Comparison of ENCODE assay signal across 1 cellular context in the genomic region with DNA sequence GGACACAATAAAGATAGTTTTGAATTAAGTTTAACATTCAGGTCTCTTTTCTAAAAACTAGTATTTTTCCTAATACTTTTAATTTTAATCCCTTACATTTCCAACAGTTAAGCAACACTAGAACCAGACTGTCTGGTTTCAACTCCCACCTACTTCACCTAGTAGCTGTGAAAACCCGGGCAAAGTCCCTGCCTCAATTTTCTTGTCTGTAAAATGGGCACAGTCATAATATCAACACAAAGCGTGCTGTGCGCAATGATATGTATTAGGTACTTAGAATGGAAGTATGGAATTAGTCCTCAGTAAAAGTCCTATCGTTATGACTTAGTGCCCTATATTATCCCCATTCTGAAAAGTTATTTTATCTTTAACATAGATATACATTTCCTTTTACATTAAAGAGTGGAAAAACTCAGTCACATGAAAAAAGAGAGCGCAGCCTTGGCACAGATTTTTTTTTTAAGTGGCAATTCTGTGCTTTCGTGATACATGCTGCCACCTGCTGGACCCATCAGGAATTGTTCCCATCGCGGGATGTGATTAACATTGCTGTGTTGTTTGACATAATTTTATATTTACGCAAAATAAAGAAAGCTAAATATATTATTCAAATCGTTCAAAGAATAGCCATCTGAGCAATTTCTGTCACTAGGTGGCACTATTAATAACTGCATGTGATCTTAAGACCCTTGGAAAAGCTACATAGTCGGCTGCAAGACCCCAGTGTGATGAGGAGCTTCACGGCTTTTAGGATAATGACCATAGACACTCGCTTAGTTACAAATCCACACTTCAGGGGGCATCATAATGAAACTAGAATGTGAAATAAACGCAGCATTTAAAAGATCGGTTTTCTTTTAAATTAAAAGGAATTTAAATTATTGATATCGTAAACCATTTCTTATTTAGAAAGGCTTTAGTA.
TF ChIP-seq lines count a peak whose summit lies in the region.

No MANE protein-coding gene starts in this region.

TF ChIP-seq in K562, 482 proteins besides CTCF, POLR2A, EP300 and RAD21 (continued from another document):
- TF ChIP-seq ATF3 (IDR thresholded peaks at IDR 0.05) (no peak), ATF3 (CRISPR knock-in tag; conservative IDR thresholded peaks at IDR 0.05) (no peak)
